In the genomic region with DNA sequence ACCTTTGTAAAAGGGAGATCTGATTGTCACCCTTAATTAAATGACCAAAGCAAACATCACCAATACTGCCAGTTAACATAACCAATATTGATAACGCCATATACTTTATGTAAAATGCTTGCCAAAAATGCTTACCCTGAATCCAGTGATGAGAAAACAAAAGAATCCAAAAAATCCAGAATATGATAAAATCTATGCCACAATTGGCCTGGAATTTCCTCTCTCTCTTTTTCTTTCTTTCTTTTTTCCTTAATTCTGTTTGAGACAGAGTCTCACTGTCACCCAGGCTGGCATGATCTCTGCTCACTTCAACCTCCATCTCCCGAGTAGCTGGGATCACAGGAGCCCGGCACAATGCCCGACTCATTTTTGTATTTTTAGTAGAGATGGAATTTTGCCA, we compare ENCODE assay signal across 25 cellular contexts. TPM values are rescaled to one million over a fixed set of nuclear protein-coding genes. Genes with fewer than 3 reads are reported as not detected.
"Had no signal": no experiment of that assay in that cellular context is flagged by ENCODE, and none has a peak within 500 bp of the region (broad histone marks: within the 10 kb centered on the region; RNA-seq: fewer than 3 reads in every experiment).

No MANE protein-coding gene starts in this region.

- H3K4me3 Mint-ChIP-seq: immature natural killer cell; naive B cell; neural crest cell; stimulated activated naive CD8-positive, alpha-beta T cell treated with anti-CD3 and anti-CD28 coated beads, Interleukin-15, Interleukin-2, amounts not matched to agents 100 ng/mL and 50 ng/mL, for 24 hours; T-helper 1 cell treated with Interleukin-12 subunit alpha and Interleukin-12 subunit beta and Interleukin-4 antibody, amounts not matched to agents 30 μg/mL and 1 μg/mL, for 36 hours had no signal

- H3K4me1 Mint-ChIP-seq: immature natural killer cell had no signal

- ATAC-seq: esophagus mucosa, heart right ventricle, psoas muscle, right cardiac atrium had no signal

- H3K27me3 Mint-ChIP-seq: stimulated activated naive CD8-positive, alpha-beta T cell treated with anti-CD3 and anti-CD28 coated beads, Interleukin-15, Interleukin-2, amounts not matched to agents 100 ng/mL and 50 ng/mL, for 24 hours had no signal

- H3K27ac Mint-ChIP-seq: immature natural killer cell; naive B cell; stimulated activated naive CD8-positive, alpha-beta T cell treated with anti-CD3 and anti-CD28 coated beads, Interleukin-15, Interleukin-2, amounts not matched to agents 100 ng/mL and 50 ng/mL, for 24 hours; T-helper 1 cell treated with Interleukin-12 subunit alpha and Interleukin-12 subunit beta and Interleukin-4 antibody, amounts not matched to agents 30 μg/mL and 1 μg/mL, for 36 hours had no signal

- DNase-seq: activated CD4-positive, alpha-beta T cell treated with anti-CD3 and anti-CD28 coated beads for 1 hour; activated CD8-positive, alpha-beta memory T cell treated with anti-CD3 and anti-CD28 coated beads for 24 hours; activated CD8-positive, alpha-beta memory T cell treated with anti-CD3 and anti-CD28 coated beads, Interleukin-2, amount 50 U/mL, for 48 hours; activated effector memory CD4-positive, alpha-beta T cell treated with anti-CD3 and anti-CD28 coated beads, Interleukin-2, amount 50 U/mL, for 16 hours; activated naive CD4-positive, alpha-beta T cell treated with anti-CD3 and anti-CD28 coated beads, Interleukin-2, amount 50 U/mL, for 16 hours; activated T-cell treated with anti-CD3 and anti-CD28 coated beads, Interleukin-2, amount 50 U/mL, for 48 hours; effector CD4-positive, alpha-beta T cell; heart right ventricle; immature natural killer cell; kidney glomerular epithelial cell; left ventricle myocardium inferior; mammary epithelial cell; naive B cell; ovary; psoas muscle; right cardiac atrium; upper lobe of left lung; WERI-Rb-1 had no signal

- H3K36me3 ChIP-seq: ascending aorta, heart right ventricle, left ventricle myocardium inferior, ovary, suprapubic skin, upper lobe of left lung, WERI-Rb-1 had no signal

- H3K4me3 ChIP-seq: ascending aorta, heart right ventricle, left ventricle myocardium inferior, ovary, psoas muscle, skin epidermis, suprapubic skin, upper lobe of left lung had no signal

- H3K27ac ChIP-seq: ascending aorta, heart right ventricle, left ventricle myocardium inferior, ovary, psoas muscle, skin epidermis, suprapubic skin, upper lobe of left lung, WERI-Rb-1 had no signal

- H3K9me3 Mint-ChIP-seq: stimulated activated naive CD8-positive, alpha-beta T cell treated with anti-CD3 and anti-CD28 coated beads, Interleukin-15, Interleukin-2, amounts not matched to agents 100 ng/mL and 50 ng/mL, for 24 hours; T-helper 1 cell treated with Interleukin-12 subunit alpha and Interleukin-12 subunit beta and Interleukin-4 antibody, amounts not matched to agents 30 μg/mL and 1 μg/mL, for 36 hours had no signal

- H3K36me3 Mint-ChIP-seq: immature natural killer cell, naive B cell had no signal

- H3K9me3 ChIP-seq: heart right ventricle, left ventricle myocardium inferior, ovary, psoas muscle, suprapubic skin, upper lobe of left lung had no signal

- H3K27me3 ChIP-seq: ascending aorta, heart right ventricle, ovary, suprapubic skin, upper lobe of left lung had no signal

- H3K4me1 ChIP-seq: ascending aorta, heart right ventricle, left ventricle myocardium inferior, psoas muscle, suprapubic skin, upper lobe of left lung had no signal

RNA-seq across cellular contexts. Expression of a gene that starts 9.8 kb away (rescaled TPM):
- polyA plus RNA-seq: immature natural killer cell had no signal
